Comparison of ENCODE assay signal across 22 cellular contexts in genomic region chr3:134752761-134753461, GRCh38.
"Had no signal": no experiment of that assay in that cellular context is flagged by ENCODE, and none has a peak within 500 bp of the region (broad histone marks: within the 10 kb centered on the region; RNA-seq: fewer than 3 reads in every experiment).

No MANE protein-coding gene starts in this region.

- H3K4me1 ChIP-seq: left lung, sigmoid colon, spleen, upper lobe of left lung had no signal

- H3K27ac Mint-ChIP-seq: activated B cell treated with CpG ODN at 0.5 μM for 24 hours; activated CD4-positive, alpha-beta memory T cell treated with anti-CD3 and anti-CD28 coated beads for 36 hours; activated naive CD4-positive, alpha-beta T cell treated with anti-CD3 and anti-CD28 coated beads for 36 hours; activated naive CD8-positive, alpha-beta T cell treated with anti-CD3 and anti-CD28 coated beads, Interleukin-2, amount 10 ng/mL, durations not matched to agents 7 days and 5 days; immature natural killer cell; memory B cell; T-helper 17 cell had no signal

- H3K9me3 Mint-ChIP-seq: activated B cell treated with CpG ODN at 0.5 μM for 24 hours; activated CD4-positive, alpha-beta memory T cell treated with anti-CD3 and anti-CD28 coated beads for 36 hours; activated naive CD4-positive, alpha-beta T cell treated with anti-CD3 and anti-CD28 coated beads for 36 hours; activated naive CD8-positive, alpha-beta T cell treated with anti-CD3 and anti-CD28 coated beads, Interleukin-2, amount 10 ng/mL, durations not matched to agents 7 days and 5 days; memory B cell had no signal

- H3K36me3 ChIP-seq: left lung, sigmoid colon, spleen, thoracic aorta, upper lobe of left lung had no signal

- H3K4me2 ChIP-seq: hepatocyte had no signal

- ATAC-seq: left lung, T-helper 17 cell had no signal

- H3K36me3 Mint-ChIP-seq: activated CD4-positive, alpha-beta memory T cell treated with anti-CD3 and anti-CD28 coated beads for 36 hours; activated naive CD8-positive, alpha-beta T cell treated with anti-CD3 and anti-CD28 coated beads, Interleukin-2, amount 10 ng/mL, durations not matched to agents 7 days and 5 days; immature natural killer cell; memory B cell had no signal

- H2AFZ ChIP-seq: hepatocyte had no signal

- H3K4me1 Mint-ChIP-seq: activated B cell treated with CpG ODN at 0.5 μM for 24 hours; activated naive CD8-positive, alpha-beta T cell treated with anti-CD3 and anti-CD28 coated beads, Interleukin-2, amount 10 ng/mL, durations not matched to agents 7 days and 5 days; immature natural killer cell; memory B cell; T-helper 17 cell had no signal

- DNase-seq: activated B cell treated with CpG ODN at 0.5 μM for 24 hours; activated CD4-positive, alpha-beta memory T cell treated with anti-CD3 and anti-CD28 coated beads for 36 hours; activated CD4-positive, alpha-beta T cell treated with anti-CD3 and anti-CD28 coated beads for 4 hours; activated naive CD4-positive, alpha-beta T cell treated with anti-CD3 and anti-CD28 coated beads for 36 hours; activated naive CD8-positive, alpha-beta T cell treated with anti-CD3 and anti-CD28 coated beads, Interleukin-2, amount 10 ng/mL, durations not matched to agents 7 days and 5 days; activated T-cell treated with anti-CD3 and anti-CD28 coated beads, Interleukin-2, amount 50 U/mL, for 48 hours; amniotic stem cell; cortex of kidney; foreskin fibroblast; immature natural killer cell; kidney glomerular epithelial cell; left lung; nucleus accumbens; sigmoid colon; spleen; stimulated activated CD4-positive, alpha-beta T cell treated with anti-CD3 and anti-CD28 coated beads, Interleukin-4, amount 100 ng/mL, for 1 hour; stimulated activated naive CD4-positive, alpha-beta T cell; T-helper 17 cell had no signal

- H3K27ac ChIP-seq: hepatocyte, left lung, sigmoid colon, spleen, thoracic aorta, upper lobe of left lung had no signal

- H3K9me3 ChIP-seq: left lung, sigmoid colon, spleen, thoracic aorta, upper lobe of left lung had no signal

- H3K27me3 ChIP-seq: hepatocyte, sigmoid colon, upper lobe of left lung had no signal

- H3K4me3 ChIP-seq: hepatocyte, left lung, sigmoid colon, spleen, thoracic aorta, upper lobe of left lung had no signal

- H3K4me3 Mint-ChIP-seq: activated B cell treated with CpG ODN at 0.5 μM for 24 hours; activated CD4-positive, alpha-beta memory T cell treated with anti-CD3 and anti-CD28 coated beads for 36 hours; activated naive CD4-positive, alpha-beta T cell treated with anti-CD3 and anti-CD28 coated beads for 36 hours; activated naive CD8-positive, alpha-beta T cell treated with anti-CD3 and anti-CD28 coated beads, Interleukin-2, amount 10 ng/mL, durations not matched to agents 7 days and 5 days; immature natural killer cell; memory B cell; T-helper 17 cell had no signal

- H3K79me2 ChIP-seq: hepatocyte had no signal
